In the genomic region with DNA sequence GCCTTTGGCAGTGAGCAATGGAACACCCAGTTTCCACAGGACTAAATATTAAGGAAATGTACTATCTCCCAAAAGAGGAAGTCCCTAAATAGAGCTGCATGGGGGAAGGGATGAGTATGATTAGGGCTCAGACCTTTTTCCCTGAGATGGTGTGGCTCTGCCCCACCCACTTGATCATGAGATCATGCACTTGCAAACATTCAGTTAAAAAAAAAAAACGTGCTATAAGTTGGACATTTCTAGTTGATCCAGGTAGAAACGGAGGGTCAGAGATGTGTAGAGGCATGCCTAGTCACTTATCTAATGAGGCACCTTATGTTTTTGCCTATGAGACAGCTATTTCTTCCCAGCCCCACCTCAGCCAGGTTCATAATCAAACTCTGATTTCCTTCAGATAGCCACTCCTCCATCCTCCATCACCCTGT, we compare ENCODE assay signal across 1 cellular context.
TF ChIP-seq lines count a peak whose summit lies in the region.

No MANE protein-coding gene starts in this region.

TF ChIP-seq in HepG2, 621 proteins besides CTCF, POLR2A, EP300 and RAD21 (continued from another document):
- no peak for TF ChIP-seq AHDC1 (CRISPR knock-in tag; IDR thresholded peaks at IDR 0.05; ENCODE audit: borderline replicate concordance)
- no peak for TF ChIP-seq PCBP2 (optimal IDR thresholded peaks at IDR 0.05; ENCODE audit: low read depth, low read length, poor library complexity, severe bottlenecking)
- no peak for TF ChIP-seq YEATS2 (CRISPR knock-in tag; IDR thresholded peaks at IDR 0.05; ENCODE audit: borderline replicate concordance)
- no peak for TF ChIP-seq SATB2 (CRISPR knock-in tag; IDR thresholded peaks at IDR 0.05)
- no peak for TF ChIP-seq ATF3 (CRISPR knock-in tag; IDR thresholded peaks at IDR 0.05)
- TF ChIP-seq ATF7 (IDR thresholded peaks at IDR 0.05), result no peak
- no peak for TF ChIP-seq ATF7 (CRISPR knock-in tag; IDR thresholded peaks at IDR 0.05)
- TF ChIP-seq ZEB1 (IDR thresholded peaks at IDR 0.05; ENCODE audit: insufficient replicate concordance, low read depth), result no peak
- no peak for TF ChIP-seq ZNF550 (CRISPR knock-in tag; IDR thresholded peaks at IDR 0.05; ENCODE audit: borderline replicate concordance)
- TF ChIP-seq ZNF333 (CRISPR knock-in tag; IDR thresholded peaks at IDR 0.05; ENCODE audit: borderline replicate concordance), result no peak
- TF ChIP-seq HDAC2 (CRISPR knock-in tag; IDR thresholded peaks at IDR 0.05), result no peak
- no peak for TF ChIP-seq RNF2 (conservative IDR thresholded peaks at IDR 0.05; ENCODE audit: low read depth)
- TF ChIP-seq, protein P1, sequence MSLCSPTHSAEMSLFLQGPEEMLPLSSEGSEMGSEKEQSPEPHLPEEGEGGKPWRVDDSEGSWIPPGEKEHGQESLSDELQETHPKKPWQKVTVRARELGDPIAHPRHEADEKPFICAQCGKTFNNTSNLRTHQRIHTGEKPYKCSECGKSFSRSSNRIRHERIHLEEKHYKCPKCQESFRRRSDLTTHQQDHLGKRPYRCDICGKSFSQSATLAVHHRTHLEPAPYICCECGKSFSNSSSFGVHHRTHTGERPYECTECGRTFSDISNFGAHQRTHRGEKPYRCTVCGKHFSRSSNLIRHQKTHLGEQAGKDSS (CRISPR knock-in tag; IDR thresholded peaks at IDR 0.05; ENCODE audit: borderline replicate concordance, low read depth), result no peak
- no peak for TF ChIP-seq ZBTB7B (CRISPR knock-in tag; IDR thresholded peaks at IDR 0.05)
- no peak for TF ChIP-seq JDP2 (CRISPR knock-in tag; IDR thresholded peaks at IDR 0.05; ENCODE audit: borderline replicate concordance)
